In genomic region chr19:45785781-45786532, GRCh38 we compare ENCODE assay signal across 21 cellular contexts. TPM values are rescaled to one million over a fixed set of nuclear protein-coding genes. Genes with fewer than 3 reads are reported as not detected.
DNase-seq lines count a peak whose midpoint lies in the region; ATAC-seq and TF ChIP-seq lines count a peak whose summit lies in the region.
"Had no signal": no experiment of that assay in that cellular context is flagged by ENCODE, and none has a peak within 500 bp of the region (broad histone marks: within the 10 kb centered on the region; RNA-seq: fewer than 3 reads in every experiment).

No MANE protein-coding gene starts in this region.

- H3K4me1 ChIP-seq in esophagus squamous epithelium, result peaks cover 33 to 62% (median 43%) of the 10 kb centered on the region in 3 donors
- H3K4me1 ChIP-seq in gastrocnemius medialis, result peaks cover 48 to 71% of the 10 kb centered on the region in 2 donors

- H3K9me3 ChIP-seq in esophagus squamous epithelium (no peaks in the 10 kb centered on the region), gastrocnemius medialis (no peaks in the 10 kb centered on the region)
- H3K9me3 ChIP-seq: right lobe of liver, suprapubic skin had no signal

- H3K27me3 ChIP-seq in esophagus squamous epithelium (no peaks in the 10 kb centered on the region), gastrocnemius medialis (no peaks in the 10 kb centered on the region)
- H3K27me3 ChIP-seq: right lobe of liver, suprapubic skin had no signal

- H3K27ac ChIP-seq in RWPE1 (peak overlapping the region; percentile 98), esophagus squamous epithelium (peak overlapping the region in 3 of 4 donors; percentile 87 to 92 (median 91)), gastrocnemius medialis (peak overlapping the region in 3 of 4 donors; percentile 96 to 100 (median 100))
- H3K27ac ChIP-seq: right lobe of liver had no signal

- 86% methylated on average over 24 of the region's 57 CpGs; no CpG with 5 or more reads in 1 of the 2 donors for WGBS in esophagus squamous epithelium, 2 donors

- CTCF ChIA-PET in RWPE1 (lab: Yijun Ruan, JAX), result interaction anchor here (0.6 kb wide), 1 partner anchor 72 kb away, joined by 5 read pairs; no protein-coding TSS in a partner anchor

- TF ChIP-seq POLR2A in esophagus squamous epithelium (IDR thresholded peaks at IDR 0.05) (no peak), gastrocnemius medialis (IDR thresholded peaks at IDR 0.05) (no peak)

- TF ChIP-seq CTCF in RWPE1 (conservative IDR thresholded peaks at IDR 0.05; ENCODE audit: low read depth) (no peak), esophagus squamous epithelium (IDR thresholded peaks at IDR 0.05) (no peak), gastrocnemius medialis (IDR thresholded peaks at IDR 0.05 in 4 of 5, conservative IDR thresholded peaks at IDR 0.05 in 1 of 5) (no peak)

- H3K4me3 ChIP-seq in esophagus squamous epithelium, result no peak overlapping the region
- H3K4me3 ChIP-seq in gastrocnemius medialis, result no peak overlapping the region
- H3K4me3 ChIP-seq: right lobe of liver, suprapubic skin had no signal

- no peak for DNase-seq in RWPE1 (ENCODE audit: low spot score)
- no peak for DNase-seq in esophagus squamous epithelium (lab: John Stamatoyannopoulos, UW)
- DNase-seq in gastrocnemius medialis, result no peak
- DNase-seq in activated CD4-positive, alpha-beta T cell treated with anti-CD3 and anti-CD28 coated beads for 48 hours, result no peak
- no peak for DNase-seq in DMS79 treated with DMSO at 0.1 percent for 48 hours (lab: John Stamatoyannopoulos, UW)
- DNase-seq: effector CD4-positive, alpha-beta T cell; erythroblast; mesendoderm; naive thymus-derived CD8-positive, alpha-beta T cell; NCI-H1048; NCI-H187; NCI-H2227 treated with DMSO at 0.1 percent for 48 hours; NCI-H774 had no signal

- ATAC-seq in gastrocnemius medialis (no peak), HG02852 (IDR thresholded peaks at IDR 0.05; ENCODE audit: unreplicated experiment) (no peak)
- ATAC-seq: naive thymus-derived CD8-positive, alpha-beta T cell; right lobe of liver had no signal

- in situ Hi-C loops in gastrocnemius medialis (cut with MboI; ENCODE audit: low sequenced_read_pairs in 4 of 4), result no loop called here

- H3K36me3 ChIP-seq in esophagus squamous epithelium (peaks cover 22 to 63% (median 26%) of the 10 kb centered on the region in 3 donors), gastrocnemius medialis (peaks cover 0 to 17% of the 10 kb centered on the region in 2 donors)
- H3K36me3 ChIP-seq: right lobe of liver had no signal

- POLR2A ChIA-PET in RWPE1 (lab: Yijun Ruan, JAX; ENCODE audit: low non-redundant PET), result no interaction called here

- intact Hi-C loops in esophagus squamous epithelium (cut with DNase I) (no loop called here), gastrocnemius medialis (cut with DNase I; ENCODE audit: low total_unique reads) (loop anchor here (10.0 kb wide), 1 partner anchor 461 kb away; the partner anchor contains the start of gene CKM)

RNA-seq across cellular contexts. Expression of gene DMPK, which starts 3.7 kb away (rescaled TPM):
- total RNA-seq in esophagus squamous epithelium (10 to 100 TPM; 15.8 to 36.6 (median 17.2) TPM), gastrocnemius medialis (100 to 1,000 TPM in 2 of 4 donors, 10 to 100 TPM in 2; 93.0 to 196 (median 116) TPM)

RNA-seq across cellular contexts. Expression of gene DMWD, which starts 6.7 kb away (rescaled TPM):
- 10 to 100 TPM in 3 of 4 donors, 1 to 10 TPM in 1; 9.1 to 32.2 (median 23.5) TPM for total RNA-seq in esophagus squamous epithelium
- 100 to 1,000 TPM in 1 of 4 donors, 10 to 100 TPM in 3; 38.6 to 111 (median 56.4) TPM for total RNA-seq in gastrocnemius medialis

RNA-seq across cellular contexts. Expression of gene SIX5, which starts 16.9 kb away (rescaled TPM):
- 10 to 100 TPM in 2 of 4 donors, 1 to 10 TPM in 2; 5.8 to 13.5 (median 10.1) TPM for total RNA-seq in esophagus squamous epithelium
- total RNA-seq in gastrocnemius medialis, result 10 to 100 TPM in 2 of 4 donors, 1 to 10 TPM in 2; 8.2 to 12.2 (median 10.1) TPM

RNA-seq across cellular contexts. Expression of gene RSPH6A, which starts 29.2 kb away (rescaled TPM):
- total RNA-seq in esophagus squamous epithelium (under 1 TPM in 1 of 4 donors, not detected in 3; 0.19 TPM), gastrocnemius medialis (not detected)
- total RNA-seq: cerebellum, frontal cortex, kidney epithelial cell, right lobe of liver had no signal

RNA-seq across cellular contexts. Expression of gene MEIOSIN, which starts 52.7 kb away (rescaled TPM):
- not detected for total RNA-seq in esophagus squamous epithelium
- not detected for total RNA-seq in gastrocnemius medialis
- total RNA-seq: cerebellum; frontal cortex; H1; kidney epithelial cell; naive thymus-derived CD8-positive, alpha-beta T cell; osteocyte; suprapubic skin had no signal
